In genomic region chr3:64443553-64444331, GRCh38 we compare ENCODE assay signal across 11 cellular contexts.
A peak's percentile ranks its signal among the peaks of the same experiment; 100 is the strongest.
DNase-seq lines count a peak whose midpoint lies in the region; ATAC-seq and TF ChIP-seq lines count a peak whose summit lies in the region.
"Had no signal": no experiment of that assay in that cellular context is flagged by ENCODE, and none has a peak within 500 bp of the region (broad histone marks: within the 10 kb centered on the region; RNA-seq: fewer than 3 reads in every experiment).

No MANE protein-coding gene starts in this region.

- H3K9me3 ChIP-seq in left lung (no peaks in the 10 kb centered on the region), thoracic aorta (no peaks in the 10 kb centered on the region), ascending aorta (no peaks in the 10 kb centered on the region)

- peaks cover 8 to 42% of the 10 kb centered on the region in 2 donors for H3K4me1 ChIP-seq in left lung
- peaks cover 7 to 27% of the 10 kb centered on the region in 2 donors for H3K4me1 ChIP-seq in thoracic aorta (ENCODE audit: control insufficient read depth in 1 of 2, low read depth in 2 of 2)
- peaks cover 8% of the 10 kb centered on the region in 2 donors for H3K4me1 ChIP-seq in ascending aorta

- DNase-seq in NCI-H82 (lab: John Stamatoyannopoulos, UW), result peak; percentile 53
- no peak for DNase-seq in NCI-H82 treated with DMSO at 0.1 percent for 48 hours (lab: John Stamatoyannopoulos, UW; ENCODE audit: unreplicated experiment)
- peak; percentile 51 for DNase-seq in brain pericyte (ENCODE audit: low read depth, low spot score)
- DNase-seq in left lung, result no peak
- DNase-seq in thoracic aorta (ENCODE audit: low spot score), result no peak
- no peak for DNase-seq in glutamatergic neuron
- DNase-seq in ascending aorta (ENCODE audit: low spot score in 2 of 2), result no peak
- DNase-seq: caudate nucleus, T-helper 2 cell had no signal

- TF ChIP-seq CTCF in left lung (IDR thresholded peaks at IDR 0.05), result no peak
- TF ChIP-seq CTCF in thoracic aorta (IDR thresholded peaks at IDR 0.05), result no peak
- TF ChIP-seq CTCF in glutamatergic neuron (IDR thresholded peaks at IDR 0.05; ENCODE audit: partially characterized antibody, unreplicated experiment), result no peak
- no peak for TF ChIP-seq CTCF in ascending aorta (IDR thresholded peaks at IDR 0.05)

- H3K27me3 ChIP-seq in left lung (peaks cover 0 to 32% of the 10 kb centered on the region in 2 donors), thoracic aorta (replicated peaks; ENCODE audit: insufficient read depth) (no peaks in the 10 kb centered on the region), ascending aorta (peaks cover 5% of the 10 kb centered on the region)

- no peaks in the 10 kb centered on the region for H3K27me3 Mint-ChIP-seq in glutamatergic neuron (ENCODE audit: unreplicated experiment)

- no peaks in the 10 kb centered on the region for H3K36me3 ChIP-seq in left lung
- H3K36me3 ChIP-seq in thoracic aorta, result no peaks in the 10 kb centered on the region
- no peaks in the 10 kb centered on the region for H3K36me3 ChIP-seq in ascending aorta

- no peaks in the 10 kb centered on the region for H3K4me1 Mint-ChIP-seq in glutamatergic neuron (ENCODE audit: low read depth, unreplicated experiment)
- H3K4me1 Mint-ChIP-seq: B cell had no signal

- no peak overlapping the region for H3K4me3 Mint-ChIP-seq in glutamatergic neuron (ENCODE audit: unreplicated experiment)
- H3K4me3 Mint-ChIP-seq: B cell had no signal

- ATAC-seq in left lung, result no peak
- ATAC-seq in thoracic aorta (ENCODE audit: insufficient number of reproducible peaks, low FRiP score, low read depth), result no peak
- ATAC-seq in GM19035 (IDR thresholded peaks at IDR 0.05; ENCODE audit: unreplicated experiment), result no peak

- peak overlapping the region in 1 of 2 donors; percentile 26 for H3K27ac ChIP-seq in left lung
- no peak overlapping the region for H3K27ac ChIP-seq in thoracic aorta
- no peak overlapping the region for H3K27ac ChIP-seq in ascending aorta

- H3K9me3 Mint-ChIP-seq in glutamatergic neuron (ENCODE audit: unreplicated experiment), result peaks cover 4% of the 10 kb centered on the region

- H3K36me3 Mint-ChIP-seq in glutamatergic neuron (ENCODE audit: unreplicated experiment), result no peaks in the 10 kb centered on the region

- H3K27ac Mint-ChIP-seq in glutamatergic neuron (ENCODE audit: unreplicated experiment), result no peak overlapping the region
- H3K27ac Mint-ChIP-seq: B cell had no signal

- H3K4me3 ChIP-seq in left lung, result peak overlapping the region; percentile 46 to 58
- peak overlapping the region; percentile 63 for H3K4me3 ChIP-seq in thoracic aorta
- H3K4me3 ChIP-seq in ascending aorta, result peak overlapping the region in 1 of 2 donors; percentile 67

- intact Hi-C loops in left lung (cut with DNase I) (no loop called here), ascending aorta (cut with DNase I) (no loop called here)

Comparison
In these comparisons a context has a peak if more than half of its experiments do, and no peak if none do; other contexts are left out.
1. DNase-seq: peak in NCI-H82 (single experiment) and brain pericyte (single experiment); none in NCI-H82 treated with DMSO at 0.1 percent for 48 hours (single experiment), left lung (0 of 2), thoracic aorta (single experiment), glutamatergic neuron (single experiment) and ascending aorta (0 of 2).